1 cellular context compared by ENCODE assay signal in the genomic region with DNA sequence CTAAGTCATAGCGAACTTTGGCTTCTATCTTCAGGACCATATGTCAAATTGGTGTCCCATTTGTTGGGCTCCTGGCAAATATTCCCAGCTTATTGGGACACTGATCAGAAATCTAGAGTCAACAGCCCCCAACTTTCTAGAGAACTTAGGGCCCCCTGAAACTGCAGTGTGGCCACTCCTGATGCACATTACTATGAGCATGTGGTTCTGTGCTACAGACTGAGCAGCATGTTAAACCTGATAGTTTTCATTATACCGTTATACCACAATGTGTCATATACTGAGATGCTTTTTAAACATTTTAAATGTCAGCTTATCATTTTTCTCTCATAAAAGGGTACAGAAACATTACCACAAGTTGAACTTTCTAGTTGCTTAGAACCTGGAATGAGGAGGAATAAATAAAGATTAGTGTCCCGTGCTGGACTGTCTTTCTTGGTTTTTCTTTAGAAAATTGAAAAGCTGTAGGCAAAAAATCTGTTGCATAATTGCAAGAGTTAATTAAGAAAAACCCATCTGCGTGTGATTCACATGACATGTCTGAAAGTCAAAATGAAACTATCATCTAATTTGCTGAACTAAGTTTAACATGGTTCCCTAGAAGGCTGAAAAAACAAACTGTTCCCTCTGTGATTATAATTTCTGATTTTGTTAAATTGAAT.
TF ChIP-seq lines count a peak whose summit lies in the region.

No MANE protein-coding gene starts in this region.

TF ChIP-seq in HepG2, 621 proteins besides CTCF, POLR2A, EP300 and RAD21:
- TF ChIP-seq, protein P1, sequence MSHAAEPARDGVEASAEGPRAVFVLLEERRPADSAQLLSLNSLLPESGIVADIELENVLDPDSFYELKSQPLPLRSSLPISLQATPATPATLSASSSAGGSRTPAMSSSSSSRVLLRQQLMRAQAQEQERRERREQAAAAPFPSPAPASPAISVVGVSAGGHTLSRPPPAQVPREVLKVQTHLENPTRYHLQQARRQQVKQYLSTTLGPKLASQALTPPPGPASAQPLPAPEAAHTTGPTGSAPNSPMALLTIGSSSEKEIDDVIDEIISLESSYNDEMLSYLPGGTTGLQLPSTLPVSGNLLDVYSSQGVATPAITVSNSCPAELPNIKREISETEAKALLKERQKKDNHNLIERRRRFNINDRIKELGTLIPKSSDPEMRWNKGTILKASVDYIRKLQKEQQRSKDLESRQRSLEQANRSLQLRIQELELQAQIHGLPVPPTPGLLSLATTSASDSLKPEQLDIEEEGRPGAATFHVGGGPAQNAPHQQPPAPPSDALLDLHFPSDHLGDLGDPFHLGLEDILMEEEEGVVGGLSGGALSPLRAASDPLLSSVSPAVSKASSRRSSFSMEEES (CRISPR knock-in tag; IDR thresholded peaks at IDR 0.05), result no peak
- no peak for TF ChIP-seq AHR (CRISPR knock-in tag; IDR thresholded peaks at IDR 0.05)
- TF ChIP-seq, protein P2, sequence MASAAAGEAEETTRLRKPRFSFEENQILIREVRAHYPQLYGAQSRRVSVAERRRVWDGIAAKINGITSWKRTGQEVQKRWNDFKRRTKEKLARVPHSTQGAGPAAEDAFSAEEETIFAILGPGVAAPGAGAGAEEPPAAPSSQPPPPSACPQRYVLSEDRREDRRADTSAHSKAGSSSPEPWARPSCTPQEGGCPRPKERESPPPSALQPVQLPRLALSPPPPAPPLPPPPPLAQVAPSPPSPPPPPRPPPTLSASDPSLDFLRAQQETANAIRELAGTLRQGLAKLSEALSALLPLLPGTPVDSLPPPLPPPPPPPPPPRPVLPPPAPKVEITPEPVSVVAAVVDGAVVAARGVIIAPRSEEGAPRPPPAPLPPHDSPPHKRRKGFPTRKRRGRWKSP (CRISPR knock-in tag; IDR thresholded peaks at IDR 0.05), result no peak
- TF ChIP-seq, protein P3, sequence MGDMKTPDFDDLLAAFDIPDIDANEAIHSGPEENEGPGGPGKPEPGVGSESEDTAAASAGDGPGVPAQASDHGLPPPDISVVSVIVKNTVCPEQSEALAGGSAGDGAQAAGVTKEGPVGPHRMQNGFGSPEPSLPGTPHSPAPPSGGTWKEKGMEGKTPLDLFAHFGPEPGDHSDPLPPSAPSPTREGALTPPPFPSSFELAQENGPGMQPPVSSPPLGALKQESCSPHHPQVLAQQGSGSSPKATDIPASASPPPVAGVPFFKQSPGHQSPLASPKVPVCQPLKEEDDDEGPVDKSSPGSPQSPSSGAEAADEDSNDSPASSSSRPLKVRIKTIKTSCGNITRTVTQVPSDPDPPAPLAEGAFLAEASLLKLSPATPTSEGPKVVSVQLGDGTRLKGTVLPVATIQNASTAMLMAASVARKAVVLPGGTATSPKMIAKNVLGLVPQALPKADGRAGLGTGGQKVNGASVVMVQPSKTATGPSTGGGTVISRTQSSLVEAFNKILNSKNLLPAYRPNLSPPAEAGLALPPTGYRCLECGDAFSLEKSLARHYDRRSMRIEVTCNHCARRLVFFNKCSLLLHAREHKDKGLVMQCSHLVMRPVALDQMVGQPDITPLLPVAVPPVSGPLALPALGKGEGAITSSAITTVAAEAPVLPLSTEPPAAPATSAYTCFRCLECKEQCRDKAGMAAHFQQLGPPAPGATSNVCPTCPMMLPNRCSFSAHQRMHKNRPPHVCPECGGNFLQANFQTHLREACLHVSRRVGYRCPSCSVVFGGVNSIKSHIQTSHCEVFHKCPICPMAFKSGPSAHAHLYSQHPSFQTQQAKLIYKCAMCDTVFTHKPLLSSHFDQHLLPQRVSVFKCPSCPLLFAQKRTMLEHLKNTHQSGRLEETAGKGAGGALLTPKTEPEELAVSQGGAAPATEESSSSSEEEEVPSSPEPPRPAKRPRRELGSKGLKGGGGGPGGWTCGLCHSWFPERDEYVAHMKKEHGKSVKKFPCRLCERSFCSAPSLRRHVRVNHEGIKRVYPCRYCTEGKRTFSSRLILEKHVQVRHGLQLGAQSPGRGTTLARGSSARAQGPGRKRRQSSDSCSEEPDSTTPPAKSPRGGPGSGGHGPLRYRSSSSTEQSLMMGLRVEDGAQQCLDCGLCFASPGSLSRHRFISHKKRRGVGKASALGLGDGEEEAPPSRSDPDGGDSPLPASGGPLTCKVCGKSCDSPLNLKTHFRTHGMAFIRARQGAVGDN (CRISPR knock-in tag; IDR thresholded peaks at IDR 0.05), result no peak
- TF ChIP-seq ZNF746 (CRISPR knock-in tag; IDR thresholded peaks at IDR 0.05), result no peak
- no peak for TF ChIP-seq POLR2AphosphoS2 (IDR thresholded peaks at IDR 0.05; ENCODE audit: low read depth, low read length)
